ENCODE assay signal across 6 cellular contexts in genomic region chr1:156642265-156643185, GRCh38. TPM values are rescaled to one million over a fixed set of nuclear protein-coding genes. Genes with fewer than 3 reads are reported as not detected.
DNase-seq lines count a peak whose midpoint lies in the region; ATAC-seq, FAIRE-seq and TF ChIP-seq lines count a peak whose summit lies in the region.

No MANE protein-coding gene starts in this region.

- H2BK12ac ChIP-seq in H9 (ENCODE audit: insufficient read length, low read depth, low read length) = no peak overlapping the region

- H2AK5ac ChIP-seq in H9 (ENCODE audit: insufficient read length, low read length) = no peak overlapping the region

- H3K27me3 ChIP-seq in H9 (ENCODE audit: insufficient read depth, low read length) (peaks cover 10% of the 10 kb centered on the region; the same call in 1 of the 2 replicates), pancreas (peaks cover 0 to 27% (median 3%) of the 10 kb centered on the region in 4 donors)

- H4K91ac ChIP-seq in H9 (ENCODE audit: insufficient read length, low read depth, low read length) = no peak overlapping the region

- no peak overlapping the region for H2BK5ac ChIP-seq in H9 (ENCODE audit: insufficient read length, low read length)

- H3K27me3 Mint-ChIP-seq in H9 (ENCODE audit: low read depth) = peaks cover 95% of the 10 kb centered on the region
- peaks cover 95% of the 10 kb centered on the region for H3K27me3 Mint-ChIP-seq in dendritic cell treated with granulocyte-macrophage colony-stimulating factor and Interleukin-4, amounts not matched to agents 40 ng/mL and 50 ng/mL, for 4 days

- H4K5ac ChIP-seq in H9 (ENCODE audit: insufficient read length, low read depth, low read length) = no peak overlapping the region

- H3T11ph ChIP-seq in H9 (ENCODE audit: low read length) = no peak overlapping the region

- no peak overlapping the region for H3K27ac ChIP-seq in H9 (ENCODE audit: insufficient read length, low read depth, low read length)
- no peak overlapping the region for H3K27ac ChIP-seq in pancreas

- intact Hi-C loops in dendritic cell treated with granulocyte-macrophage colony-stimulating factor and Interleukin-4, amounts not matched to agents 40 ng/mL and 50 ng/mL, for 4 days (cut with micrococcal nuclease) = no loop called here
- intact Hi-C loops in pancreas (cut with DNase I) = no loop called here

- H3K36me3 ChIP-seq in pancreas = no peaks in the 10 kb centered on the region

- no peak overlapping the region for H3K4ac ChIP-seq in H9 (ENCODE audit: low read depth, low read length)

- no peak for FAIRE-seq in pancreas (lab: Jason Lieb, UNC)

- WGBS in H9 (ENCODE audit: extremely low coverage, insufficient read length, low lambda C conversion rate) = no CpG with 5 or more reads among the region's 41 CpGs
- 14 to 20% methylated on average over 33 to 41 of the region's 41 CpGs for WGBS in pancreas, 2 donors

- no peaks in the 10 kb centered on the region for H3K79me2 ChIP-seq in H9 (ENCODE audit: insufficient read depth, low read length)

- H3K79me1 ChIP-seq in H9 (ENCODE audit: insufficient read depth, low read depth, low read length, poor library complexity, severe bottlenecking) = no peaks in the 10 kb centered on the region

- TF ChIP-seq CTCF in H9 (conservative IDR thresholded peaks at IDR 0.05) (no peak), pancreas (IDR thresholded peaks at IDR 0.05) (no peak), omental fat pad (IDR thresholded peaks at IDR 0.05) (no peak)

- H3K9me3 Mint-ChIP-seq in H9 = no peaks in the 10 kb centered on the region; a peak in 1 of 5 replicates
- H3K9me3 Mint-ChIP-seq in dendritic cell treated with granulocyte-macrophage colony-stimulating factor and Interleukin-4, amounts not matched to agents 40 ng/mL and 50 ng/mL, for 4 days = no peaks in the 10 kb centered on the region

- H2BK120ac ChIP-seq in H9 (ENCODE audit: low read depth, low read length, poor library complexity, severe bottlenecking) = no peak overlapping the region

- no peak overlapping the region for H3K9ac ChIP-seq in H9 (ENCODE audit: extremely low read depth, insufficient read length, low read length)

- no peak overlapping the region for H3K18ac ChIP-seq in H9 (ENCODE audit: insufficient read length, low read depth, low read length)

- H3K27ac Mint-ChIP-seq in H9 = no peak overlapping the region
- no peak overlapping the region for H3K27ac Mint-ChIP-seq in dendritic cell treated with granulocyte-macrophage colony-stimulating factor and Interleukin-4, amounts not matched to agents 40 ng/mL and 50 ng/mL, for 4 days

- no peak overlapping the region for H4K8ac ChIP-seq in H9 (replicated peaks; ENCODE audit: insufficient read length, low read depth, low read length)

- H3K56ac ChIP-seq in H9 (ENCODE audit: insufficient read length, low read depth, low read length) = no peak overlapping the region

- H4K20me1 ChIP-seq in H9 (ENCODE audit: control insufficient read depth, insufficient read depth, insufficient read length) = no peaks in the 10 kb centered on the region

- H3K4me1 Mint-ChIP-seq in H9 = peaks cover 24 to 28% of the 10 kb centered on the region in 2 experiments
- H3K4me1 Mint-ChIP-seq in dendritic cell treated with granulocyte-macrophage colony-stimulating factor and Interleukin-4, amounts not matched to agents 40 ng/mL and 50 ng/mL, for 4 days (ENCODE audit: low read depth) = peaks cover 14% of the 10 kb centered on the region

- H3K4me1 ChIP-seq in H9 (ENCODE audit: insufficient read depth, low read length) (peaks cover 4% of the 10 kb centered on the region; the same call in 1 of the 2 replicates), pancreas (peaks cover 5 to 8% (median 5%) of the 10 kb centered on the region in 3 donors)

- no peak overlapping the region for H2BK15ac ChIP-seq in H9 (ENCODE audit: low read depth, low read length)

- no peaks in the 10 kb centered on the region for H3K36me3 Mint-ChIP-seq in H9 (ENCODE audit: insufficient read depth in 1 of 3, low read depth in 3 of 3)
- H3K36me3 Mint-ChIP-seq in dendritic cell treated with granulocyte-macrophage colony-stimulating factor and Interleukin-4, amounts not matched to agents 40 ng/mL and 50 ng/mL, for 4 days (ENCODE audit: low read depth) = no peaks in the 10 kb centered on the region

- no peak overlapping the region for H2AFZ ChIP-seq in H9 (ENCODE audit: low read length)

- peak; percentile 57 for DNase-seq in H9
- peak in 1 of 6 donors; percentile 70 for DNase-seq in pancreas
- DNase-seq in activated CD4-positive, alpha-beta T cell treated with anti-CD3 and anti-CD28 coated beads for 1 hour = no peak
- no peak for DNase-seq in omental fat pad (ENCODE audit: low spot score)

- H3K23ac ChIP-seq in H9 (ENCODE audit: insufficient read length, low read depth, low read length) = no peak overlapping the region

- ATAC-seq in pancreas (peak; percentile 19 to 49 (median 20)), omental fat pad (ENCODE audit: low FRiP score) (no peak), GM21619 (IDR thresholded peaks at IDR 0.05; ENCODE audit: unreplicated experiment) (no peak)

- no peak overlapping the region for H2BK20ac ChIP-seq in H9 (ENCODE audit: low read depth, low read length, poor library complexity, severe bottlenecking)

- peak overlapping the region in 2 of 4 donors; percentile 16 to 42 for H3K4me3 ChIP-seq in pancreas

- H3K9me3 ChIP-seq in H9 (ENCODE audit: control insufficient read depth, low read depth, low read length) (no peaks in the 10 kb centered on the region), pancreas (no peaks in the 10 kb centered on the region)

- H3K23me2 ChIP-seq in H9 (ENCODE audit: insufficient read length, low read depth, low read length, poor library complexity, severe bottlenecking) = peaks cover 11% of the 10 kb centered on the region

- peak overlapping the region; percentile 92 for H3K4me2 ChIP-seq in H9 (ENCODE audit: insufficient read depth, insufficient read length, low read length)

- H3K14ac ChIP-seq in H9 (ENCODE audit: insufficient read depth, low read length) = no peak overlapping the region

- H3K4me3 Mint-ChIP-seq in H9 = peak overlapping the region; percentile 51 to 82
- H3K4me3 Mint-ChIP-seq in dendritic cell treated with granulocyte-macrophage colony-stimulating factor and Interleukin-4, amounts not matched to agents 40 ng/mL and 50 ng/mL, for 4 days = peak overlapping the region; percentile 30

RNA-seq across cellular contexts. Expression of gene BCAN, which starts 0.6 kb away (rescaled TPM):
- total RNA-seq in H9 (2021) = 0.88 and 1.2 TPM in 2 replicates
- total RNA-seq in pancreas = under 1 TPM in 1 of 6 donors, not detected in 5; 0.12 TPM
- not detected for polyA plus RNA-seq in pancreas
- total RNA-seq in omental fat pad = not detected

RNA-seq across cellular contexts. Expression of gene HAPLN2, which starts 23.3 kb away (rescaled TPM):
- total RNA-seq in H9 (2021) (0.44 and 0.46 TPM in 2 replicates), pancreas (not detected), omental fat pad (1 to 10 TPM in 1 of 4 donors, not detected in 3; 2.8 TPM)
- polyA plus RNA-seq in pancreas = under 1 TPM; 0.38 to 0.46 TPM

RNA-seq across cellular contexts. Expression of gene NES, which starts 34.7 kb away (rescaled TPM):
- 167 and 168 TPM in 2 replicates for total RNA-seq in H9 (2021)
- 1 to 10 TPM; 1.1 to 7.6 (median 3.4) TPM for total RNA-seq in pancreas
- 1 to 10 TPM; 3.5 to 7.0 TPM for polyA plus RNA-seq in pancreas
- 10 to 100 TPM; 17.4 to 76.4 (median 27.7) TPM for total RNA-seq in omental fat pad

RNA-seq across cellular contexts. Expression of gene GPATCH4, which starts 41.2 kb away (rescaled TPM):
- total RNA-seq in H9 (2021) = 64.6 and 71.7 TPM in 2 replicates
- 10 to 100 TPM in 3 of 6 donors, 1 to 10 TPM in 3; 6.4 to 16.0 (median 11.4) TPM for total RNA-seq in pancreas
- 10 to 100 TPM; 14.4 to 16.9 TPM for polyA plus RNA-seq in pancreas
- 10 to 100 TPM; 30.2 to 77.5 (median 35.5) TPM for total RNA-seq in omental fat pad

RNA-seq across cellular contexts. Expression of gene NAXE, which starts 50.9 kb away (rescaled TPM):
- total RNA-seq in H9 (2021) (96.6 and 100 TPM in 2 replicates), pancreas (10 to 100 TPM; 23.9 to 38.5 (median 36.1) TPM), omental fat pad (10 to 100 TPM; 49.4 to 71.5 (median 58.9) TPM)
- 10 to 100 TPM; 35.0 to 60.4 TPM for polyA plus RNA-seq in pancreas

Comparison
In these comparisons a context has a peak if more than half of its experiments do, and no peak if none do; other contexts are left out.
1. ATAC-seq: peak in pancreas (4 of 4); none in omental fat pad (single experiment) and GM21619 (single experiment).